In the genomic region with DNA sequence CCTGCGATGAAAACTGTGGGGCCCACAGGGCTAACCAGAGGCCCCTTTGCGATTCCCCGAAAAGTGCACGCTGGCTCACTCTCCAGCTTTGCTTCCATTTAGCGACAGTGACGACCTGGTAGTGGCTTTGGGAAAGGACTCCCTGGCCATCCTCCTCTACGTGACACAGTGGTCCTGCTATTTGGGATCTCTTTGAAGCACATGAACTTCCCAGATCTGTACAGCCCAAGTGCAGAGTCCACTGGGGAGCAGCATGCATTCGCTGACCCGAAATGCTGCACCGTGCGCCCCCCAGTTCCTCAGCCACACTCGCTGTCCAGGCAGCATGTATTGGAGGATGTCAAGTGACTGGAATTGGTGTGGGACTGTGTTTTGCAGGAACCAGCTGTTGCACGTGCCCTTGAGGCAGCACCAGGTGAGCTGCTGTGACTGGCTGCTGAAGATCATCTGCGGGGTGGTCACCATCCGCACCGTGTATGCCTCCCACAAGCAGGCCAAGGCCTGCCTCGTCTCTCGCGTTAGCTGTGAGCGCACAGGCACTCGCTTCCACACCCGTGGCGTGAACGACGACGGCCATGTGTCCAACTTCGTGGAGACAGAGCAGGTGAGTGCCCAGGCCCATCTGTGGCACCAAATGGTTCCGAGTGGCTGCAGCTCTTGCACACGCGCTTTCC, we compare ENCODE assay signal across 1 cellular context.
TF ChIP-seq lines count a peak whose summit lies in the region.

No MANE protein-coding gene starts in this region.

TF ChIP-seq in HepG2, 621 proteins besides CTCF, POLR2A, EP300 and RAD21 (continued from another document):
- TF ChIP-seq, protein P1, sequence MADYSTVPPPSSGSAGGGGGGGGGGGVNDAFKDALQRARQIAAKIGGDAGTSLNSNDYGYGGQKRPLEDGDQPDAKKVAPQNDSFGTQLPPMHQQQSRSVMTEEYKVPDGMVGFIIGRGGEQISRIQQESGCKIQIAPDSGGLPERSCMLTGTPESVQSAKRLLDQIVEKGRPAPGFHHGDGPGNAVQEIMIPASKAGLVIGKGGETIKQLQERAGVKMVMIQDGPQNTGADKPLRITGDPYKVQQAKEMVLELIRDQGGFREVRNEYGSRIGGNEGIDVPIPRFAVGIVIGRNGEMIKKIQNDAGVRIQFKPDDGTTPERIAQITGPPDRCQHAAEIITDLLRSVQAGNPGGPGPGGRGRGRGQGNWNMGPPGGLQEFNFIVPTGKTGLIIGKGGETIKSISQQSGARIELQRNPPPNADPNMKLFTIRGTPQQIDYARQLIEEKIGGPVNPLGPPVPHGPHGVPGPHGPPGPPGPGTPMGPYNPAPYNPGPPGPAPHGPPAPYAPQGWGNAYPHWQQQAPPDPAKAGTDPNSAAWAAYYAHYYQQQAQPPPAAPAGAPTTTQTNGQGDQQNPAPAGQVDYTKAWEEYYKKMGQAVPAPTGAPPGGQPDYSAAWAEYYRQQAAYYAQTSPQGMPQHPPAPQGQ (CRISPR knock-in tag; IDR thresholded peaks at IDR 0.05; ENCODE audit: borderline replicate concordance) = no peak
- TF ChIP-seq, protein P2, sequence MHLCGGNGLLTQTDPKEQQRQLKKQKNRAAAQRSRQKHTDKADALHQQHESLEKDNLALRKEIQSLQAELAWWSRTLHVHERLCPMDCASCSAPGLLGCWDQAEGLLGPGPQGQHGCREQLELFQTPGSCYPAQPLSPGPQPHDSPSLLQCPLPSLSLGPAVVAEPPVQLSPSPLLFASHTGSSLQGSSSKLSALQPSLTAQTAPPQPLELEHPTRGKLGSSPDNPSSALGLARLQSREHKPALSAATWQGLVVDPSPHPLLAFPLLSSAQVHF (CRISPR knock-in tag; IDR thresholded peaks at IDR 0.05) = no peak
- TF ChIP-seq ZNF768 (CRISPR knock-in tag; IDR thresholded peaks at IDR 0.05) (peak; percentile 69; the same call in 1 of the 2 replicates), HOXA3 (CRISPR knock-in tag; IDR thresholded peaks at IDR 0.05) (peak; percentile 39; the same call in 1 of the 2 replicates), RBM22 (optimal IDR thresholded peaks at IDR 0.05; ENCODE audit: low read length) (peak; percentile 91), ARHGAP35 (CRISPR knock-in tag; IDR thresholded peaks at IDR 0.05; ENCODE audit: borderline replicate concordance) (no peak), MED1 (CRISPR knock-in tag; IDR thresholded peaks at IDR 0.05) (peak; percentile 15; the same call in 1 of the 2 replicates), NFATC3 (CRISPR knock-in tag; IDR thresholded peaks at IDR 0.05) (no peak), IKZF4 (CRISPR knock-in tag; IDR thresholded peaks at IDR 0.05; ENCODE audit: borderline replicate concordance, low read depth, not compliant biosample characterization) (no peak), SSRP1 (CRISPR knock-in tag; IDR thresholded peaks at IDR 0.05) (peak; percentile 25; the same call in 1 of the 2 replicates), KLF9 (CRISPR knock-in tag; IDR thresholded peaks at IDR 0.05; ENCODE audit: low read depth) (no peak), KDM5B (CRISPR knock-in tag; IDR thresholded peaks at IDR 0.05; ENCODE audit: borderline replicate concordance) (0 out of 2 replicates have a peak, but pooled peaks have one; percentile 27), HNRNPLL (IDR thresholded peaks at IDR 0.05; ENCODE audit: low read depth, low read length, poor library complexity, severe bottlenecking) (peak; percentile 40), TRIM24 (CRISPR knock-in tag; IDR thresholded peaks at IDR 0.05) (0 out of 2 replicates have a peak, but pooled peaks have one; percentile 27), ZNF773 (CRISPR knock-in tag; IDR thresholded peaks at IDR 0.05; ENCODE audit: borderline replicate concordance) (no peak), ZNF326 (CRISPR knock-in tag; IDR thresholded peaks at IDR 0.05; ENCODE audit: borderline replicate concordance) (0 out of 2 replicates have a peak, but pooled peaks have one; percentile 28), PRPF4 (IDR thresholded peaks at IDR 0.05; ENCODE audit: low read depth, low read length, poor library complexity, severe bottlenecking) (peak; percentile 10), NONO (IDR thresholded peaks at IDR 0.05) (no peak), NONO (CRISPR knock-in tag; conservative IDR thresholded peaks at IDR 0.05) (peak; percentile 76; the same call in 1 of the 2 replicates), HMGA1 (CRISPR knock-in tag; conservative IDR thresholded peaks at IDR 0.05) (no peak), ZSCAN21 (CRISPR knock-in tag; IDR thresholded peaks at IDR 0.05; ENCODE audit: borderline replicate concordance) (peak; percentile 32; the same call in 1 of the 2 replicates), ZNF747 (CRISPR knock-in tag; IDR thresholded peaks at IDR 0.05; ENCODE audit: borderline replicate concordance) (no peak)
- TF ChIP-seq, protein P3, sequence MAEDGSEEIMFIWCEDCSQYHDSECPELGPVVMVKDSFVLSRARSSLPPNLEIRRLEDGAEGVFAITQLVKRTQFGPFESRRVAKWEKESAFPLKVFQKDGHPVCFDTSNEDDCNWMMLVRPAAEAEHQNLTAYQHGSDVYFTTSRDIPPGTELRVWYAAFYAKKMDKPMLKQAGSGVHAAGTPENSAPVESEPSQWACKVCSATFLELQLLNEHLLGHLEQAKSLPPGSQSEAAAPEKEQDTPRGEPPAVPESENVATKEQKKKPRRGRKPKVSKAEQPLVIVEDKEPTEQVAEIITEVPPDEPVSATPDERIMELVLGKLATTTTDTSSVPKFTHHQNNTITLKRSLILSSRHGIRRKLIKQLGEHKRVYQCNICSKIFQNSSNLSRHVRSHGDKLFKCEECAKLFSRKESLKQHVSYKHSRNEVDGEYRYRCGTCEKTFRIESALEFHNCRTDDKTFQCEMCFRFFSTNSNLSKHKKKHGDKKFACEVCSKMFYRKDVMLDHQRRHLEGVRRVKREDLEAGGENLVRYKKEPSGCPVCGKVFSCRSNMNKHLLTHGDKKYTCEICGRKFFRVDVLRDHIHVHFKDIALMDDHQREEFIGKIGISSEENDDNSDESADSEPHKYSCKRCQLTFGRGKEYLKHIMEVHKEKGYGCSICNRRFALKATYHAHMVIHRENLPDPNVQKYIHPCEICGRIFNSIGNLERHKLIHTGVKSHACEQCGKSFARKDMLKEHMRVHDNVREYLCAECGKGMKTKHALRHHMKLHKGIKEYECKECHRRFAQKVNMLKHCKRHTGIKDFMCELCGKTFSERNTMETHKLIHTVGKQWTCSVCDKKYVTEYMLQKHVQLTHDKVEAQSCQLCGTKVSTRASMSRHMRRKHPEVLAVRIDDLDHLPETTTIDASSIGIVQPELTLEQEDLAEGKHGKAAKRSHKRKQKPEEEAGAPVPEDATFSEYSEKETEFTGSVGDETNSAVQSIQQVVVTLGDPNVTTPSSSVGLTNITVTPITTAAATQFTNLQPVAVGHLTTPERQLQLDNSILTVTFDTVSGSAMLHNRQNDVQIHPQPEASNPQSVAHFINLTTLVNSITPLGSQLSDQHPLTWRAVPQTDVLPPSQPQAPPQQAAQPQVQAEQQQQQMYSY (CRISPR knock-in tag; IDR thresholded peaks at IDR 0.05) = no peak
- TF ChIP-seq, protein P4, sequence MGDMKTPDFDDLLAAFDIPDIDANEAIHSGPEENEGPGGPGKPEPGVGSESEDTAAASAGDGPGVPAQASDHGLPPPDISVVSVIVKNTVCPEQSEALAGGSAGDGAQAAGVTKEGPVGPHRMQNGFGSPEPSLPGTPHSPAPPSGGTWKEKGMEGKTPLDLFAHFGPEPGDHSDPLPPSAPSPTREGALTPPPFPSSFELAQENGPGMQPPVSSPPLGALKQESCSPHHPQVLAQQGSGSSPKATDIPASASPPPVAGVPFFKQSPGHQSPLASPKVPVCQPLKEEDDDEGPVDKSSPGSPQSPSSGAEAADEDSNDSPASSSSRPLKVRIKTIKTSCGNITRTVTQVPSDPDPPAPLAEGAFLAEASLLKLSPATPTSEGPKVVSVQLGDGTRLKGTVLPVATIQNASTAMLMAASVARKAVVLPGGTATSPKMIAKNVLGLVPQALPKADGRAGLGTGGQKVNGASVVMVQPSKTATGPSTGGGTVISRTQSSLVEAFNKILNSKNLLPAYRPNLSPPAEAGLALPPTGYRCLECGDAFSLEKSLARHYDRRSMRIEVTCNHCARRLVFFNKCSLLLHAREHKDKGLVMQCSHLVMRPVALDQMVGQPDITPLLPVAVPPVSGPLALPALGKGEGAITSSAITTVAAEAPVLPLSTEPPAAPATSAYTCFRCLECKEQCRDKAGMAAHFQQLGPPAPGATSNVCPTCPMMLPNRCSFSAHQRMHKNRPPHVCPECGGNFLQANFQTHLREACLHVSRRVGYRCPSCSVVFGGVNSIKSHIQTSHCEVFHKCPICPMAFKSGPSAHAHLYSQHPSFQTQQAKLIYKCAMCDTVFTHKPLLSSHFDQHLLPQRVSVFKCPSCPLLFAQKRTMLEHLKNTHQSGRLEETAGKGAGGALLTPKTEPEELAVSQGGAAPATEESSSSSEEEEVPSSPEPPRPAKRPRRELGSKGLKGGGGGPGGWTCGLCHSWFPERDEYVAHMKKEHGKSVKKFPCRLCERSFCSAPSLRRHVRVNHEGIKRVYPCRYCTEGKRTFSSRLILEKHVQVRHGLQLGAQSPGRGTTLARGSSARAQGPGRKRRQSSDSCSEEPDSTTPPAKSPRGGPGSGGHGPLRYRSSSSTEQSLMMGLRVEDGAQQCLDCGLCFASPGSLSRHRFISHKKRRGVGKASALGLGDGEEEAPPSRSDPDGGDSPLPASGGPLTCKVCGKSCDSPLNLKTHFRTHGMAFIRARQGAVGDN (CRISPR knock-in tag; IDR thresholded peaks at IDR 0.05) = peak; percentile 73
